9 cellular contexts compared by ENCODE assay signal in genomic region chr5:119274024-119274766, GRCh38.
DNase-seq lines count a peak whose midpoint lies in the region; ATAC-seq and TF ChIP-seq lines count a peak whose summit lies in the region.
"Had no signal": no experiment of that assay in that cellular context is flagged by ENCODE, and none has a peak within 500 bp of the region (broad histone marks: within the 10 kb centered on the region; RNA-seq: fewer than 3 reads in every experiment).

No MANE protein-coding gene starts in this region.

- no peaks in the 10 kb centered on the region for H3K36me3 Mint-ChIP-seq in osteocyte (ENCODE audit: unreplicated experiment)

- no peak for TF ChIP-seq CTCF in GM12864 (IDR thresholded peaks at IDR 0.05; ENCODE audit: low read depth, low read length, missing control alignments)
- TF ChIP-seq CTCF in Loucy (conservative IDR thresholded peaks at IDR 0.05; ENCODE audit: low read length), result no peak
- no peak for TF ChIP-seq CTCF in colonic mucosa (IDR thresholded peaks at IDR 0.05)
- TF ChIP-seq CTCF in osteocyte (IDR thresholded peaks at IDR 0.05), result no peak

- no peaks in the 10 kb centered on the region for H3K9me3 Mint-ChIP-seq in osteocyte (ENCODE audit: unreplicated experiment)

- no peaks in the 10 kb centered on the region for H3K27me3 ChIP-seq in Loucy (ENCODE audit: insufficient read depth, low read length, poor library complexity, severe bottlenecking)
- no peaks in the 10 kb centered on the region for H3K27me3 ChIP-seq in colonic mucosa

- intact Hi-C loops in colonic mucosa (cut with DNase I), result no loop called here

- no peaks in the 10 kb centered on the region for H3K27me3 Mint-ChIP-seq in osteocyte (ENCODE audit: unreplicated experiment)

- H3F3A ChIP-seq in Loucy (ENCODE audit: low read depth), result no peaks in the 10 kb centered on the region

- H3K9me2 ChIP-seq in Loucy (replicated peaks; ENCODE audit: low read depth, low read length), result no peaks in the 10 kb centered on the region

- H3K4me1 Mint-ChIP-seq in osteocyte (ENCODE audit: unreplicated experiment), result peaks cover 44% of the 10 kb centered on the region

- H3K27ac Mint-ChIP-seq in osteocyte (ENCODE audit: unreplicated experiment), result peak overlapping the region; percentile 83

- peak overlapping the region; percentile 3; the same call in 1 of the 2 replicates for H3K4me3 ChIP-seq in GM12864 (ENCODE audit: low read depth, low read length)
- peak overlapping the region; percentile 74 for H3K4me3 ChIP-seq in Loucy (ENCODE audit: low read length, poor library complexity, severe bottlenecking)
- H3K4me3 ChIP-seq in colonic mucosa, result no peak overlapping the region

- H3K27ac ChIP-seq in colonic mucosa, result peak overlapping the region; percentile 46

- H3K4me1 ChIP-seq in Loucy (ENCODE audit: insufficient read depth, low read length, poor library complexity, severe bottlenecking) (peaks cover 63% of the 10 kb centered on the region), colonic mucosa (peaks cover 5% of the 10 kb centered on the region)

- no peak overlapping the region for H3K4me3 Mint-ChIP-seq in osteocyte (ENCODE audit: unreplicated experiment)

- no peaks in the 10 kb centered on the region for H3K9me3 ChIP-seq in Loucy (ENCODE audit: insufficient read depth, low read depth, low read length)
- no peaks in the 10 kb centered on the region for H3K9me3 ChIP-seq in colonic mucosa

- peaks cover 96% of the 10 kb centered on the region for H3K79me2 ChIP-seq in Loucy (ENCODE audit: insufficient read depth, low read length)

- DNase-seq in GM12864 (ENCODE audit: low read depth) (no peak), colonic mucosa (peak; percentile 56), osteocyte (ENCODE audit: extremely low spot score, unreplicated experiment) (no peak), NCI-H2227 treated with DMSO at 0.1 percent for 48 hours (lab: John Stamatoyannopoulos, UW) (no peak), NCI-H510A (lab: John Stamatoyannopoulos, UW) (no peak), NCI-H748 (lab: John Stamatoyannopoulos, UW; ENCODE audit: unreplicated experiment) (no peak)
- DNase-seq: NCI-H1092 treated with DMSO at 0.1 percent for 48 hours had no signal

- peak overlapping the region; percentile 82 for H3K4me2 ChIP-seq in Loucy (ENCODE audit: low read depth, low read length, poor library complexity, severe bottlenecking)

- ATAC-seq in HG03039 (IDR thresholded peaks at IDR 0.05; ENCODE audit: unreplicated experiment), result no peak

- H3K9ac ChIP-seq in Loucy (ENCODE audit: low read depth, low read length, poor library complexity, severe bottlenecking) (peak overlapping the region; percentile 97), colonic mucosa (ENCODE audit: low read depth in 2 of 2, low read length in 2 of 2) (peak overlapping the region in 1 of 2 donors; percentile 25)

- no peaks in the 10 kb centered on the region for H3K36me3 ChIP-seq in Loucy (ENCODE audit: insufficient read depth, low read length)
- no peaks in the 10 kb centered on the region for H3K36me3 ChIP-seq in colonic mucosa

- H2AFZ ChIP-seq in Loucy (ENCODE audit: low read length), result no peak overlapping the region

- no peaks in the 10 kb centered on the region for H4K20me1 ChIP-seq in Loucy (ENCODE audit: insufficient read depth, low read length, poor library complexity, severe bottlenecking)
